Comparison of ENCODE assay signal across 19 cellular contexts in the genomic region with DNA sequence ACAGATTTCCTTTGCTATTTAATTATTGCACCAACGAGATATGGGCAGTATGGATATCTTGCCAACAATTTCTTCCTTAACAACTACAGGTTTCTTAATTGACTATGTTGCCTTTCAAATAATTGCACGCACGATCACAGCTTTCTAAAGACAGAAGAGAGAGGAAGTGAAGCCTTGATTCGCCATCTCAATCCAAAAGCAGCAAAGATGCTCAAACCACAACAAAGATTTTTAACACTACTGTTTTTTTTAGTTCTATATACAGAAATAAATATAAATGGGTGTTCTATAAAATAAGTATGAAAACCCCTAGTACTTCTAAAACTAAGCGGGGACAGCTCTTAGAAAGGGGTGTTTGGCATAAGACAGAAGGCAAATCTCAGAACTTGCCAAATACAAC.
DNase-seq lines count a peak whose midpoint lies in the region; ATAC-seq, FAIRE-seq and TF ChIP-seq lines count a peak whose summit lies in the region.
"Had no signal": no experiment of that assay in that cellular context is flagged by ENCODE, and none has a peak within 500 bp of the region (broad histone marks: within the 10 kb centered on the region; RNA-seq: fewer than 3 reads in every experiment).

No MANE protein-coding gene starts in this region.

- no peak for DNase-seq in activated T-cell treated with anti-CD3 and anti-CD28 coated beads, Interleukin-2, amount 50 U/mL, for 72 hours
- DNase-seq in activated T-cell treated with anti-CD3 and anti-CD28 coated beads, Interleukin-2, amount 50 U/mL, for 1 hour: no peak
- DNase-seq in GM12891 (ENCODE audit: insufficient read length, low spot score): no peak
- no peak for DNase-seq in natural killer cell treated with Interleukin-12 subunit alpha and Interleukin-12 subunit beta and Interleukin-15 and Interleukin-18, amount 100 ng/mL, for 72 hours (ENCODE audit: low spot score)
- no peak for DNase-seq in neural progenitor cell (ENCODE audit: low spot score)
- no peak for DNase-seq in mesenteric fat pad (ENCODE audit: low spot score)
- no peak for DNase-seq in HAP-1 (ENCODE audit: low spot score in 2 of 2)
- DNase-seq: DMS79 treated with DMSO at 0.1 percent for 48 hours, H9, NCI-H1417, NCI-H2081, NCI-H524, SHP77 treated with DMSO at 0.1 percent for 48 hours had no signal

- H3K27me3 Mint-ChIP-seq in activated T-cell treated with anti-CD3 and anti-CD28 coated beads, Interleukin-2, amount 50 U/mL, for 72 hours (ENCODE audit: low read depth): no peaks in the 10 kb centered on the region
- H3K27me3 Mint-ChIP-seq in activated T-helper 17 cell treated with anti-CD3 and anti-CD28 coated beads, Interleukin-2, amount 50 U/mL, for 72 hours: no peaks in the 10 kb centered on the region
- H3K27me3 Mint-ChIP-seq in natural killer cell treated with Interleukin-12 subunit alpha and Interleukin-12 subunit beta and Interleukin-15 and Interleukin-18, amount 100 ng/mL, for 72 hours: no peaks in the 10 kb centered on the region
- H3K27me3 Mint-ChIP-seq in neural progenitor cell (ENCODE audit: insufficient read depth, low read depth): no peaks in the 10 kb centered on the region
- H3K27me3 Mint-ChIP-seq: IgD-negative memory B cell had no signal

- FAIRE-seq in GM12891 (lab: Jason Lieb, UNC): no peak
- FAIRE-seq: A204.1, D721Med, G401.6 had no signal

- no peaks in the 10 kb centered on the region for H4K20me1 ChIP-seq in neural progenitor cell (ENCODE audit: low read depth)

- H3K27me3 ChIP-seq in neural progenitor cell (no peaks in the 10 kb centered on the region), HAP-1 (ENCODE audit: low read depth) (no peaks in the 10 kb centered on the region)

- no peaks in the 10 kb centered on the region for H3K79me2 ChIP-seq in neural progenitor cell (ENCODE audit: low read depth)

- H3K4me2 ChIP-seq in neural progenitor cell: no peak overlapping the region

- no peak overlapping the region for H3K27ac ChIP-seq in neural progenitor cell

- H3K4me1 ChIP-seq in neural progenitor cell (no peaks in the 10 kb centered on the region), HAP-1 (no peaks in the 10 kb centered on the region)

- H2AFZ ChIP-seq in neural progenitor cell (replicated peaks): no peak overlapping the region

- no peak overlapping the region for H3K4me3 ChIP-seq in neural progenitor cell
- H3K4me3 ChIP-seq in HAP-1: no peak overlapping the region

- in situ Hi-C loops in HAP-1 (cut with MboI; ENCODE audit: low sequenced_read_pairs): no loop called here

- H3K36me3 Mint-ChIP-seq in activated T-cell treated with anti-CD3 and anti-CD28 coated beads, Interleukin-2, amount 50 U/mL, for 72 hours (ENCODE audit: insufficient read depth in 2 of 2): peaks cover 6 to 22% of the 10 kb centered on the region in 2 donors
- H3K36me3 Mint-ChIP-seq in activated T-helper 17 cell treated with anti-CD3 and anti-CD28 coated beads, Interleukin-2, amount 50 U/mL, for 72 hours (ENCODE audit: low read depth): peaks cover 62% of the 10 kb centered on the region
- peaks cover 18% of the 10 kb centered on the region for H3K36me3 Mint-ChIP-seq in natural killer cell treated with Interleukin-12 subunit alpha and Interleukin-12 subunit beta and Interleukin-15 and Interleukin-18, amount 100 ng/mL, for 72 hours
- peaks cover 12% of the 10 kb centered on the region for H3K36me3 Mint-ChIP-seq in neural progenitor cell

- no peak for ATAC-seq in activated T-cell treated with anti-CD3 and anti-CD28 coated beads, Interleukin-2, amount 50 U/mL, for 72 hours (replicated peaks in 1 of 2)
- no peak for ATAC-seq in activated T-helper 17 cell treated with anti-CD3 and anti-CD28 coated beads, Interleukin-2, amount 50 U/mL, for 72 hours (replicated peaks)
- ATAC-seq in natural killer cell treated with Interleukin-12 subunit alpha and Interleukin-12 subunit beta and Interleukin-15 and Interleukin-18, amount 100 ng/mL, for 72 hours: no peak

- no peaks in the 10 kb centered on the region for H3K9me3 Mint-ChIP-seq in activated T-cell treated with anti-CD3 and anti-CD28 coated beads, Interleukin-2, amount 50 U/mL, for 72 hours
- no peaks in the 10 kb centered on the region for H3K9me3 Mint-ChIP-seq in activated T-helper 17 cell treated with anti-CD3 and anti-CD28 coated beads, Interleukin-2, amount 50 U/mL, for 72 hours
- no peaks in the 10 kb centered on the region for H3K9me3 Mint-ChIP-seq in natural killer cell treated with Interleukin-12 subunit alpha and Interleukin-12 subunit beta and Interleukin-15 and Interleukin-18, amount 100 ng/mL, for 72 hours
- no peaks in the 10 kb centered on the region for H3K9me3 Mint-ChIP-seq in neural progenitor cell
- H3K9me3 Mint-ChIP-seq: CD14-positive monocyte, H9, IgD-negative memory B cell had no signal

- no peak overlapping the region for H3K9ac ChIP-seq in neural progenitor cell

- no peaks in the 10 kb centered on the region for H3F3A ChIP-seq in neural progenitor cell (ENCODE audit: low read depth)

- no peaks in the 10 kb centered on the region for H3K36me3 ChIP-seq in neural progenitor cell
- H3K36me3 ChIP-seq in HAP-1 (replicated peaks): peaks cover 27% of the 10 kb centered on the region

- no peak for TF ChIP-seq CTCF in neural progenitor cell (IDR thresholded peaks at IDR 0.05)

- TF ChIP-seq POLR2A in GM12891 (IDR thresholded peaks at IDR 0.05; ENCODE audit: low read depth, low read length): no peak

- H3K27ac Mint-ChIP-seq in activated T-cell treated with anti-CD3 and anti-CD28 coated beads, Interleukin-2, amount 50 U/mL, for 72 hours: peak overlapping the region; percentile 21
- H3K27ac Mint-ChIP-seq in activated T-helper 17 cell treated with anti-CD3 and anti-CD28 coated beads, Interleukin-2, amount 50 U/mL, for 72 hours: peak overlapping the region; percentile 39
- H3K27ac Mint-ChIP-seq in natural killer cell treated with Interleukin-12 subunit alpha and Interleukin-12 subunit beta and Interleukin-15 and Interleukin-18, amount 100 ng/mL, for 72 hours: peak overlapping the region; percentile 55 to 76
- H3K27ac Mint-ChIP-seq in neural progenitor cell: no peak overlapping the region
- H3K27ac Mint-ChIP-seq: H9, IgD-negative memory B cell had no signal

- peaks cover 36% of the 10 kb centered on the region for H3K4me1 Mint-ChIP-seq in activated T-cell treated with anti-CD3 and anti-CD28 coated beads, Interleukin-2, amount 50 U/mL, for 72 hours (ENCODE audit: low read depth)
- peaks cover 14% of the 10 kb centered on the region for H3K4me1 Mint-ChIP-seq in activated T-helper 17 cell treated with anti-CD3 and anti-CD28 coated beads, Interleukin-2, amount 50 U/mL, for 72 hours
- H3K4me1 Mint-ChIP-seq in natural killer cell treated with Interleukin-12 subunit alpha and Interleukin-12 subunit beta and Interleukin-15 and Interleukin-18, amount 100 ng/mL, for 72 hours (ENCODE audit: low read depth in 2 of 2): peaks cover 21 to 25% of the 10 kb centered on the region in 2 donors
- H3K4me1 Mint-ChIP-seq in neural progenitor cell: peaks cover 2% of the 10 kb centered on the region
- H3K4me1 Mint-ChIP-seq: H9 had no signal

- peak overlapping the region in 1 of 2 donors; percentile 43 for H3K4me3 Mint-ChIP-seq in activated T-cell treated with anti-CD3 and anti-CD28 coated beads, Interleukin-2, amount 50 U/mL, for 72 hours
- no peak overlapping the region for H3K4me3 Mint-ChIP-seq in activated T-helper 17 cell treated with anti-CD3 and anti-CD28 coated beads, Interleukin-2, amount 50 U/mL, for 72 hours
- no peak overlapping the region for H3K4me3 Mint-ChIP-seq in natural killer cell treated with Interleukin-12 subunit alpha and Interleukin-12 subunit beta and Interleukin-15 and Interleukin-18, amount 100 ng/mL, for 72 hours
- H3K4me3 Mint-ChIP-seq in neural progenitor cell: no peak overlapping the region
- H3K4me3 Mint-ChIP-seq: CD14-positive monocyte, H9, IgD-negative memory B cell had no signal

- H3K9me3 ChIP-seq in neural progenitor cell (ENCODE audit: low read depth) (no peaks in the 10 kb centered on the region), HAP-1 (no peaks in the 10 kb centered on the region)

TF ChIP-seq in GM12891, 5 proteins besides CTCF, POLR2A, EP300 and RAD21:
- no peak for TF ChIP-seq POLR2AphosphoS5 (IDR thresholded peaks at IDR 0.05; ENCODE audit: low read depth, low read length)
- peak; percentile 90 for TF ChIP-seq SPI1 (IDR thresholded peaks at IDR 0.05; ENCODE audit: low read depth, low read length)
- TF ChIP-seq TAF1 (IDR thresholded peaks at IDR 0.05; ENCODE audit: low read depth, low read length): no peak
- TF ChIP-seq POU2F2 (IDR thresholded peaks at IDR 0.05; ENCODE audit: low read depth, low read length): no peak
